ENCODE assay signal across 1 cellular context in the genomic region with DNA sequence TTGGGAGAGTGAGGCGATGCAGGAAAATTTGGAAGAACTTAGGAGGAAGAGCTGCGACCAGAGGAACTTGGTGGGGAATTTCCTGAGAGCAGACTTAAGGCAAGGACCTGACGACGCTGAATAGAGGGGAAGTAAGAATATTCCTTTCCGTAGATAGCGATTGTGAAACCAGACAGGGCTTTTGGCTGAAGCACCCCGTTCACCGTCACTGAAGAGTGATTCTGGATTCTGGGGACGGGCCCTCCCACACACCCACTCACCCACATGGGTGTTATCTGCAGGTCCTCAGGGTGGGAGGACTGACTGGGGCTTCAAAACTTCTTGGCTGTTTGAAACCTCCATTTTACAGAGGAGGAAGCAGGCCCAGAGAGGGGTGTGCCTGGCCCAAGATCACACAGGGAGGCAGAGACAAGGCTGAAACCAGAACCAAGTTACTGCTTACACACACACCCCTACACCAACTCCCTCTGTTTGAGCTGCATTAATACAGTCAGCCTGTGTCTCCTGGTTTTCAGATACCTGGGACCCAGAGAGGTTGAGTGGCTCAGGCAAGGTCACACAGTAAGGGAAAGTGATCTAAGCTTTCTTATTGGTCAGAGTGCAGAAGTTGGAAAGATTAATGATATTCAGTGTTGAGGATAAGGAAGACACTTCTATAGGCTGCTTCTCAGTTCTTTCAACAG.
A peak's percentile ranks its signal among the peaks of the same experiment; 100 is the strongest.
TF ChIP-seq lines count a peak whose summit lies in the region.

No MANE protein-coding gene starts in this region.

TF ChIP-seq in K562, 482 proteins besides CTCF, POLR2A, EP300 and RAD21 (continued from another document and continues in another):
- TF ChIP-seq, protein P1, sequence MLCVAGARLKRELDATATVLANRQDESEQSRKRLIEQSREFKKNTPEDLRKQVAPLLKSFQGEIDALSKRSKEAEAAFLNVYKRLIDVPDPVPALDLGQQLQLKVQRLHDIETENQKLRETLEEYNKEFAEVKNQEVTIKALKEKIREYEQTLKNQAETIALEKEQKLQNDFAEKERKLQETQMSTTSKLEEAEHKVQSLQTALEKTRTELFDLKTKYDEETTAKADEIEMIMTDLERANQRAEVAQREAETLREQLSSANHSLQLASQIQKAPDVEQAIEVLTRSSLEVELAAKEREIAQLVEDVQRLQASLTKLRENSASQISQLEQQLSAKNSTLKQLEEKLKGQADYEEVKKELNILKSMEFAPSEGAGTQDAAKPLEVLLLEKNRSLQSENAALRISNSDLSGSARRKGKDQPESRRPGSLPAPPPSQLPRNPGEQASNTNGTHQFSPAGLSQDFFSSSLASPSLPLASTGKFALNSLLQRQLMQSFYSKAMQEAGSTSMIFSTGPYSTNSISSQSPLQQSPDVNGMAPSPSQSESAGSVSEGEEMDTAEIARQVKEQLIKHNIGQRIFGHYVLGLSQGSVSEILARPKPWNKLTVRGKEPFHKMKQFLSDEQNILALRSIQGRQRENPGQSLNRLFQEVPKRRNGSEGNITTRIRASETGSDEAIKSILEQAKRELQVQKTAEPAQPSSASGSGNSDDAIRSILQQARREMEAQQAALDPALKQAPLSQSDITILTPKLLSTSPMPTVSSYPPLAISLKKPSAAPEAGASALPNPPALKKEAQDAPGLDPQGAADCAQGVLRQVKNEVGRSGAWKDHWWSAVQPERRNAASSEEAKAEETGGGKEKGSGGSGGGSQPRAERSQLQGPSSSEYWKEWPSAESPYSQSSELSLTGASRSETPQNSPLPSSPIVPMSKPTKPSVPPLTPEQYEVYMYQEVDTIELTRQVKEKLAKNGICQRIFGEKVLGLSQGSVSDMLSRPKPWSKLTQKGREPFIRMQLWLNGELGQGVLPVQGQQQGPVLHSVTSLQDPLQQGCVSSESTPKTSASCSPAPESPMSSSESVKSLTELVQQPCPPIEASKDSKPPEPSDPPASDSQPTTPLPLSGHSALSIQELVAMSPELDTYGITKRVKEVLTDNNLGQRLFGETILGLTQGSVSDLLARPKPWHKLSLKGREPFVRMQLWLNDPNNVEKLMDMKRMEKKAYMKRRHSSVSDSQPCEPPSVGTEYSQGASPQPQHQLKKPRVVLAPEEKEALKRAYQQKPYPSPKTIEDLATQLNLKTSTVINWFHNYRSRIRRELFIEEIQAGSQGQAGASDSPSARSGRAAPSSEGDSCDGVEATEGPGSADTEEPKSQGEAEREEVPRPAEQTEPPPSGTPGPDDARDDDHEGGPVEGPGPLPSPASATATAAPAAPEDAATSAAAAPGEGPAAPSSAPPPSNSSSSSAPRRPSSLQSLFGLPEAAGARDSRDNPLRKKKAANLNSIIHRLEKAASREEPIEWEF (CRISPR knock-in tag; IDR thresholded peaks at IDR 0.05): no peak
- TF ChIP-seq PRDM10 (IDR thresholded peaks at IDR 0.05; ENCODE audit: partially characterized antibody): peak; percentile 26
- TF ChIP-seq RBM15 (IDR thresholded peaks at IDR 0.05; ENCODE audit: insufficient read depth, low read length): no peak
- no peak for TF ChIP-seq RFX1 (IDR thresholded peaks at IDR 0.05)
- TF ChIP-seq ZNF174 (CRISPR knock-in tag; IDR thresholded peaks at IDR 0.05): no peak
- TF ChIP-seq ARID2 (IDR thresholded peaks at IDR 0.05): no peak
- TF ChIP-seq GABPB1 (CRISPR knock-in tag; IDR thresholded peaks at IDR 0.05): 0 out of 2 replicates have a peak, but pooled peaks have one; percentile 52
- peak; percentile 99 for TF ChIP-seq BCOR (IDR thresholded peaks at IDR 0.05)
- TF ChIP-seq, protein P2, sequence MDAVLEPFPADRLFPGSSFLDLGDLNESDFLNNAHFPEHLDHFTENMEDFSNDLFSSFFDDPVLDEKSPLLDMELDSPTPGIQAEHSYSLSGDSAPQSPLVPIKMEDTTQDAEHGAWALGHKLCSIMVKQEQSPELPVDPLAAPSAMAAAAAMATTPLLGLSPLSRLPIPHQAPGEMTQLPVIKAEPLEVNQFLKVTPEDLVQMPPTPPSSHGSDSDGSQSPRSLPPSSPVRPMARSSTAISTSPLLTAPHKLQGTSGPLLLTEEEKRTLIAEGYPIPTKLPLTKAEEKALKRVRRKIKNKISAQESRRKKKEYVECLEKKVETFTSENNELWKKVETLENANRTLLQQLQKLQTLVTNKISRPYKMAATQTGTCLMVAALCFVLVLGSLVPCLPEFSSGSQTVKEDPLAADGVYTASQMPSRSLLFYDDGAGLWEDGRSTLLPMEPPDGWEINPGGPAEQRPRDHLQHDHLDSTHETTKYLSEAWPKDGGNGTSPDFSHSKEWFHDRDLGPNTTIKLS (IDR thresholded peaks at IDR 0.05; ENCODE audit: borderline replicate concordance, low read depth): no peak
- no peak for TF ChIP-seq ZNF12 (CRISPR knock-in tag; IDR thresholded peaks at IDR 0.05)
- peak; percentile 83 for TF ChIP-seq ARID1B (IDR thresholded peaks at IDR 0.05)
- TF ChIP-seq MITF (IDR thresholded peaks at IDR 0.05): no peak
- TF ChIP-seq, protein P3, sequence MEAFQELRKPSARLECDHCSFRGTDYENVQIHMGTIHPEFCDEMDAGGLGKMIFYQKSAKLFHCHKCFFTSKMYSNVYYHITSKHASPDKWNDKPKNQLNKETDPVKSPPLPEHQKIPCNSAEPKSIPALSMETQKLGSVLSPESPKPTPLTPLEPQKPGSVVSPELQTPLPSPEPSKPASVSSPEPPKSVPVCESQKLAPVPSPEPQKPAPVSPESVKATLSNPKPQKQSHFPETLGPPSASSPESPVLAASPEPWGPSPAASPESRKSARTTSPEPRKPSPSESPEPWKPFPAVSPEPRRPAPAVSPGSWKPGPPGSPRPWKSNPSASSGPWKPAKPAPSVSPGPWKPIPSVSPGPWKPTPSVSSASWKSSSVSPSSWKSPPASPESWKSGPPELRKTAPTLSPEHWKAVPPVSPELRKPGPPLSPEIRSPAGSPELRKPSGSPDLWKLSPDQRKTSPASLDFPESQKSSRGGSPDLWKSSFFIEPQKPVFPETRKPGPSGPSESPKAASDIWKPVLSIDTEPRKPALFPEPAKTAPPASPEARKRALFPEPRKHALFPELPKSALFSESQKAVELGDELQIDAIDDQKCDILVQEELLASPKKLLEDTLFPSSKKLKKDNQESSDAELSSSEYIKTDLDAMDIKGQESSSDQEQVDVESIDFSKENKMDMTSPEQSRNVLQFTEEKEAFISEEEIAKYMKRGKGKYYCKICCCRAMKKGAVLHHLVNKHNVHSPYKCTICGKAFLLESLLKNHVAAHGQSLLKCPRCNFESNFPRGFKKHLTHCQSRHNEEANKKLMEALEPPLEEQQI (IDR thresholded peaks at IDR 0.05): no peak
- TF ChIP-seq DACH1 (IDR thresholded peaks at IDR 0.05; ENCODE audit: partially characterized antibody): no peak
- TF ChIP-seq HNRNPK (IDR thresholded peaks at IDR 0.05; ENCODE audit: low read depth, low read length, poor library complexity, severe bottlenecking): no peak
- no peak for TF ChIP-seq POLR3A (IDR thresholded peaks at IDR 0.05; ENCODE audit: borderline replicate concordance, extremely low read depth, insufficient read depth, insufficient read length)
- TF ChIP-seq NKRF (IDR thresholded peaks at IDR 0.05; ENCODE audit: borderline replicate concordance): 0 out of 2 replicates have a peak, but pooled peaks have one; percentile 47
- no peak for TF ChIP-seq ZKSCAN3 (CRISPR knock-in tag; IDR thresholded peaks at IDR 0.05)
- no peak for TF ChIP-seq ZNF197 (CRISPR knock-in tag; IDR thresholded peaks at IDR 0.05; ENCODE audit: low read depth)
- no peak for TF ChIP-seq PCBP1 (IDR thresholded peaks at IDR 0.05; ENCODE audit: low read depth, low read length, poor library complexity, severe bottlenecking)
- TF ChIP-seq PTTG1 (tag; IDR thresholded peaks at IDR 0.05; ENCODE audit: low read depth): no peak
- peak; percentile 82 for TF ChIP-seq RNF2 (IDR thresholded peaks at IDR 0.05)
- TF ChIP-seq ZBTB49 (CRISPR knock-in tag; IDR thresholded peaks at IDR 0.05; ENCODE audit: borderline replicate concordance): no peak
- no peak for TF ChIP-seq SMARCB1 (IDR thresholded peaks at IDR 0.05; ENCODE audit: insufficient read length, low read depth)
- no peak for TF ChIP-seq HOXB6 (CRISPR knock-in tag; IDR thresholded peaks at IDR 0.05; ENCODE audit: borderline replicate concordance)
- TF ChIP-seq, protein P4, sequence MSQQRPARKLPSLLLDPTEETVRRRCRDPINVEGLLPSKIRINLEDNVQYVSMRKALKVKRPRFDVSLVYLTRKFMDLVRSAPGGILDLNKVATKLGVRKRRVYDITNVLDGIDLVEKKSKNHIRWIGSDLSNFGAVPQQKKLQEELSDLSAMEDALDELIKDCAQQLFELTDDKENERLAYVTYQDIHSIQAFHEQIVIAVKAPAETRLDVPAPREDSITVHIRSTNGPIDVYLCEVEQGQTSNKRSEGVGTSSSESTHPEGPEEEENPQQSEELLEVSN (IDR thresholded peaks at IDR 0.05; ENCODE audit: borderline replicate concordance in 1 of 2, extremely low read depth in 1 of 2, insufficient read depth in 1 of 2, insufficient read length in 1 of 2, low read depth in 1 of 2, low read length in 1 of 2, poor library complexity in 1 of 2, severe bottlenecking in 1 of 2): peak; percentile 18 to 55
- TF ChIP-seq TRIM24 (IDR thresholded peaks at IDR 0.05): peak in 1 of 2 experiments; percentile 39; a peak in 2 of 4 replicates
- 0 out of 2 replicates have a peak, but pooled peaks have one; percentile 34 for TF ChIP-seq SUPT5H (IDR thresholded peaks at IDR 0.05)
- TF ChIP-seq, protein P5, sequence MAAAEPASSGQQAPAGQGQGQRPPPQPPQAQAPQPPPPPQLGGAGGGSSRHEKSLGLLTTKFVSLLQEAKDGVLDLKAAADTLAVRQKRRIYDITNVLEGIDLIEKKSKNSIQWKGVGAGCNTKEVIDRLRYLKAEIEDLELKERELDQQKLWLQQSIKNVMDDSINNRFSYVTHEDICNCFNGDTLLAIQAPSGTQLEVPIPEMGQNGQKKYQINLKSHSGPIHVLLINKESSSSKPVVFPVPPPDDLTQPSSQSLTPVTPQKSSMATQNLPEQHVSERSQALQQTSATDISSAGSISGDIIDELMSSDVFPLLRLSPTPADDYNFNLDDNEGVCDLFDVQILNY (CRISPR knock-in tag; IDR thresholded peaks at IDR 0.05): no peak
- TF ChIP-seq SMARCE1 (IDR thresholded peaks at IDR 0.05): peak; percentile 79
- TF ChIP-seq, protein P6, sequence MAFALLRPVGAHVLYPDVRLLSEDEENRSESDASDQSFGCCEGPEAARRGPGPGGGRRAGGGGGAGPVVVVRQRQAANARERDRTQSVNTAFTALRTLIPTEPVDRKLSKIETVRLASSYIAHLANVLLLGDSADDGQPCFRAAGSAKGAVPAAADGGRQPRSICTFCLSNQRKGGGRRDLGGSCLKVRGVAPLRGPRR (CRISPR knock-in tag; IDR thresholded peaks at IDR 0.05): no peak
- peak; percentile 41 for TF ChIP-seq CCNT2 (IDR thresholded peaks at IDR 0.05; ENCODE audit: borderline replicate concordance, extremely low read depth, insufficient read length, low read depth, low read length)
